ENCODE assay signal across 10 cellular contexts in the genomic region with DNA sequence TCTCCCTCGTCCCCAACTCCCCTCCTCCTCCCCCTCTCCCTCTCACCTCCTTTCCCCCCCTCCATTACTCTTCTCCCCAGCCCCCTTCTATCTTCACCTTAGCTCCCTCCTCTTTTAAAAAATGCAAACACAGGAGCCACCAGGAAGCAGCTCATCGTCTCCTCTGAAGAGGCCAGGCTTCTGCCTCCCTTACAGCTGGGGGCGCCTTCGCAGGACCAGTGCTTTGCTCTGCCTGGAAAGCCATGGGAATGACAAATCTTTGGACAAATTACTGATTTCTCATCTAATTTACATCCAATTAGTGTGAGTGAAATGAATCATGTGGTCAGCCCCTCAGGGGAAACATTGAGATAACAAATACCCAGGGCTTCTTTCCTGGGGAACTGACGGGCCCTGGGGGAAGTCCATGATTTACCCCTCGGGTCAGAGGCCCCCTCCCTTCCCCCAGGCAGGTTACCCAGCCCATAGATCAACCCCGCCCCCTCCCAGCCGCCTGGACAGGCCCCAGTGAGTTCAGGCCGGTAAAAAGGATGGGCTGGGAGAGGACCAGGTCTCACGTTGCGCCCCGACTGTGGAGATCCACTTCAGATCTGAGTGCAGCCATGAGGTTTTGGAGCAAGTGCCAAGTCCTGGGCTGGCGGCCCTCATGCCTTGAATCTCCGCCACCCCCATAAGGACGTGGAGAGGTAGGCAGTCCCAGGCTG.
DNase-seq lines count a peak whose midpoint lies in the region; ATAC-seq and TF ChIP-seq lines count a peak whose summit lies in the region.
"Had no signal": no experiment of that assay in that cellular context is flagged by ENCODE, and none has a peak within 500 bp of the region (broad histone marks: within the 10 kb centered on the region; RNA-seq: fewer than 3 reads in every experiment).

No MANE protein-coding gene starts in this region.

- H3K36me3 Mint-ChIP-seq in CD8-positive, alpha-beta T cell: no peaks in the 10 kb centered on the region
- H3K36me3 Mint-ChIP-seq in activated CD8-positive, alpha-beta T cell treated with anti-CD3 and anti-CD28 coated beads for 36 hours (ENCODE audit: low read depth): no peaks in the 10 kb centered on the region
- H3K36me3 Mint-ChIP-seq in memory B cell: peaks cover 1% of the 10 kb centered on the region

- H3K9me3 ChIP-seq in CD8-positive, alpha-beta T cell (ENCODE audit: low read length): no peaks in the 10 kb centered on the region
- H3K9me3 ChIP-seq in stomach: no peaks in the 10 kb centered on the region
- H3K9me3 ChIP-seq: ascending aorta had no signal

- H3K9me3 Mint-ChIP-seq in CD8-positive, alpha-beta T cell: no peaks in the 10 kb centered on the region
- no peaks in the 10 kb centered on the region for H3K9me3 Mint-ChIP-seq in activated CD8-positive, alpha-beta T cell treated with anti-CD3 and anti-CD28 coated beads for 36 hours
- no peaks in the 10 kb centered on the region for H3K9me3 Mint-ChIP-seq in memory B cell

- DNase-seq in CD8-positive, alpha-beta T cell: peak in 1 of 7 experiments; percentile 22
- peak; percentile 27 for DNase-seq in activated CD8-positive, alpha-beta T cell treated with anti-CD3 and anti-CD28 coated beads for 36 hours
- DNase-seq in memory B cell (ENCODE audit: low spot score in 2 of 2) (no peak), NCI-H187 (lab: John Stamatoyannopoulos, UW) (no peak), NCI-H1105 treated with DMSO at 0.1 percent for 48 hours (lab: John Stamatoyannopoulos, UW) (no peak), stomach (no peak), cardiac septum (ENCODE audit: low spot score) (no peak)
- DNase-seq: DMS 273 treated with DMSO at 0.1 percent for 48 hours had no signal

- no peak for TF ChIP-seq EP300 in stomach (IDR thresholded peaks at IDR 0.05)

- H3K36me3 ChIP-seq in CD8-positive, alpha-beta T cell (ENCODE audit: insufficient read depth, low read length): no peaks in the 10 kb centered on the region
- H3K36me3 ChIP-seq in stomach: no peaks in the 10 kb centered on the region
- H3K36me3 ChIP-seq: ascending aorta had no signal

- H3K27me3 Mint-ChIP-seq in CD8-positive, alpha-beta T cell (ENCODE audit: low read depth): peaks cover 18% of the 10 kb centered on the region
- H3K27me3 Mint-ChIP-seq in activated CD8-positive, alpha-beta T cell treated with anti-CD3 and anti-CD28 coated beads for 36 hours: peaks cover 17% of the 10 kb centered on the region
- no peaks in the 10 kb centered on the region for H3K27me3 Mint-ChIP-seq in memory B cell

- no peak for ATAC-seq in CD8-positive, alpha-beta T cell
- ATAC-seq in GM21529 (IDR thresholded peaks at IDR 0.05; ENCODE audit: unreplicated experiment): peak; percentile 16
- no peak for ATAC-seq in activated CD8-positive, alpha-beta T cell treated with anti-CD3 and anti-CD28 coated beads for 36 hours
- ATAC-seq in memory B cell (ENCODE audit: low read depth): peak; percentile 23

- CTCF ChIA-PET in CD8-positive, alpha-beta T cell (lab: Charles Lee): no interaction called here
- CTCF ChIA-PET in activated CD8-positive, alpha-beta T cell treated with anti-CD3 and anti-CD28 coated beads for 36 hours (lab: Charles Lee): interaction anchor here (1.0 to 2.6 kb wide), 3 partner anchors 12 to 37 kb away, joined by 3 to 7 read pairs (median 4); no protein-coding TSS in a partner anchor

- intact Hi-C loops in CD8-positive, alpha-beta T cell (cut with DNase I, micrococcal nuclease): loop anchor here in 1 of 2 experiments (10.0 kb wide), 1 partner anchor 436 kb away; a partner anchor contains a TSS
- intact Hi-C loops in activated CD8-positive, alpha-beta T cell treated with anti-CD3 and anti-CD28 coated beads for 36 hours (cut with micrococcal nuclease): no loop called here
- intact Hi-C loops in stomach (cut with DNase I; ENCODE audit: low total_unique reads) (no loop called here), cardiac septum (cut with DNase I) (no loop called here)

- peaks cover 43% of the 10 kb centered on the region for H3K4me1 ChIP-seq in CD8-positive, alpha-beta T cell (ENCODE audit: insufficient read depth, low read length)
- H3K4me1 ChIP-seq in stomach: peaks cover 12 to 23% (median 18%) of the 10 kb centered on the region in 4 donors
- H3K4me1 ChIP-seq: ascending aorta had no signal

- TF ChIP-seq CTCF in CD8-positive, alpha-beta T cell (IDR thresholded peaks at IDR 0.05): no peak
- no peak for TF ChIP-seq CTCF in activated CD8-positive, alpha-beta T cell treated with anti-CD3 and anti-CD28 coated beads for 36 hours (IDR thresholded peaks at IDR 0.05)
- TF ChIP-seq CTCF in stomach (IDR thresholded peaks at IDR 0.05): no peak

- peak overlapping the region; percentile 39 for H3K27ac ChIP-seq in CD8-positive, alpha-beta T cell (ENCODE audit: low read depth, low read length)
- H3K27ac ChIP-seq in stomach: no peak overlapping the region
- H3K27ac ChIP-seq: ascending aorta had no signal

- no peak overlapping the region for H3K4me3 Mint-ChIP-seq in CD8-positive, alpha-beta T cell
- peak overlapping the region; percentile 64 for H3K4me3 Mint-ChIP-seq in activated CD8-positive, alpha-beta T cell treated with anti-CD3 and anti-CD28 coated beads for 36 hours
- H3K4me3 Mint-ChIP-seq in memory B cell: peak overlapping the region; percentile 83

- H3K4me3 ChIP-seq in CD8-positive, alpha-beta T cell (ENCODE audit: low read depth, low read length): peak overlapping the region; percentile 22
- H3K4me3 ChIP-seq in stomach: no peak overlapping the region

- POLR2A ChIA-PET in CD8-positive, alpha-beta T cell (lab: Charles Lee): interaction anchor here (1.4 kb wide), 2 partner anchors 9 to 13 kb away, joined by 3 to 4 read pairs; no protein-coding TSS in a partner anchor
- POLR2A ChIA-PET in activated CD8-positive, alpha-beta T cell treated with anti-CD3 and anti-CD28 coated beads for 36 hours (lab: Charles Lee): interaction anchor here (0.7 to 2.4 kb wide), 6 partner anchors 12 to 481 kb away, joined by 3 to 6 read pairs (median 4); a partner anchor contains a TSS

- H3K27me3 ChIP-seq in CD8-positive, alpha-beta T cell (ENCODE audit: insufficient read depth, low read length): peaks cover under 1% of the 10 kb centered on the region
- peaks cover 0 to 30% (median 7%) of the 10 kb centered on the region in 3 donors for H3K27me3 ChIP-seq in stomach
- H3K27me3 ChIP-seq: ascending aorta had no signal

- peaks cover 56% of the 10 kb centered on the region for H3K4me1 Mint-ChIP-seq in CD8-positive, alpha-beta T cell (ENCODE audit: low read depth)
- peaks cover 63% of the 10 kb centered on the region for H3K4me1 Mint-ChIP-seq in activated CD8-positive, alpha-beta T cell treated with anti-CD3 and anti-CD28 coated beads for 36 hours (ENCODE audit: low read depth)
- H3K4me1 Mint-ChIP-seq in memory B cell: peaks cover 52% of the 10 kb centered on the region

- WGBS in stomach, 5 donors: 71 to 79% (median 75%) methylated on average over 15 of the region's 15 CpGs

- H3K27ac Mint-ChIP-seq in CD8-positive, alpha-beta T cell: peak overlapping the region; percentile 88
- peak overlapping the region; percentile 88 for H3K27ac Mint-ChIP-seq in activated CD8-positive, alpha-beta T cell treated with anti-CD3 and anti-CD28 coated beads for 36 hours
- H3K27ac Mint-ChIP-seq in memory B cell: peak overlapping the region; percentile 89

- TF ChIP-seq POLR2A in stomach (IDR thresholded peaks at IDR 0.05): no peak

Comparison
In these comparisons a context has a peak if more than half of its experiments do, and no peak if none do; other contexts are left out.
1. ATAC-seq: peak in GM21529 (single experiment) and memory B cell (single experiment); none in CD8-positive, alpha-beta T cell (single experiment) and activated CD8-positive, alpha-beta T cell treated with anti-CD3 and anti-CD28 coated beads for 36 hours (single experiment).
2. Peak in every context shown above with its lines, with median percentiles within 50 percentile points of each other: H3K27ac Mint-ChIP-seq.